ENCODE assay signal across 18 cellular contexts in the genomic region with DNA sequence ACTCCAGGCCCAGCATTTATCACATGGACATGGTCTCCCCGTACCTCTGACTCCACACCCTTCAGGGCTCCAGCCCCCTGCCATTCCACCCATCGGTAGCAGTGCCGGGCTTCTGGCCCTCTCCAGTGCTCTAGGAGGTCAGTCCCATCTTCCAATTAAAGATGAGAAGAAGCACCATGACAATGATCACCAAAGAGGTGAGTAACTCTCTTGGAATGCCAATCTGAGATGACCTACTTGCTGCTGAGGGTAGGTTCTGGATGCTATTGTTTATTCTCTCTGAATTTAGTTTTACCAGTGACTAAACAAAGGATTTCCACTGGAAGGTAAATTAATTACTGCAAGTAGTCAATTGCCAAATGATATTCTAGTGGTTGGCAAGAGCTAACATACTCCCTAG.
DNase-seq lines count a peak whose midpoint lies in the region; ATAC-seq, FAIRE-seq and TF ChIP-seq lines count a peak whose summit lies in the region.
"Had no signal": no experiment of that assay in that cellular context is flagged by ENCODE, and none has a peak within 500 bp of the region (broad histone marks: within the 10 kb centered on the region; RNA-seq: fewer than 3 reads in every experiment).

No MANE protein-coding gene starts in this region.

- no peak for TF ChIP-seq POLR2A in H54 (IDR thresholded peaks at IDR 0.05; ENCODE audit: low read depth, low read length)

- FAIRE-seq in H54 (lab: Jason Lieb, UNC) = peak; percentile 98
- no peak for FAIRE-seq in RCC 7860 (lab: Jason Lieb, UNC)
- FAIRE-seq: kidney had no signal

- DNase-seq in A172 (ENCODE audit: low spot score) (peak; percentile 69), H54 (ENCODE audit: insufficient read length, low spot score) (peak; percentile 40), RCC 7860 (ENCODE audit: low spot score) (peak; percentile 31), iPS-NIHi7 (ENCODE audit: extremely low spot score) (peak; percentile 45), NOMO-1 (lab: John Stamatoyannopoulos, UW; ENCODE audit: unreplicated experiment in 2 of 2) (no peak), anterior cingulate cortex (lab: John Stamatoyannopoulos, UW) (no peak)
- no peak for DNase-seq in activated naive CD4-positive, alpha-beta T cell treated with Interleukin-2 at 50 U/mL for 16 hours
- DNase-seq: 8988T; activated CD4-positive, alpha-beta T cell treated with anti-CD3 and anti-CD28 coated beads, Interleukin-2, amount 10 ng/mL, durations not matched to agents 24 days and 14 days; DMS 273 treated with DMSO at 0.1 percent for 48 hours; GF-D8; hippocampal formation; Karpas-422; kidney; NCI-H1105; NCI-H510A treated with DMSO at 0.1 percent for 48 hours; SW 1271 had no signal

- no peak for ATAC-seq in HG03565 (IDR thresholded peaks at IDR 0.05; ENCODE audit: unreplicated experiment)

Comparison
In these comparisons a context has a peak if more than half of its experiments do, and no peak if none do; other contexts are left out.
1. DNase-seq: peak in A172 (single experiment), H54 (single experiment), RCC 7860 (single experiment) and iPS-NIHi7 (single experiment); none in activated naive CD4-positive, alpha-beta T cell treated with Interleukin-2 at 50 U/mL for 16 hours (single experiment), NOMO-1 (0 of 2) and anterior cingulate cortex (0 of 58).